21 cellular contexts compared by ENCODE assay signal in the genomic region with DNA sequence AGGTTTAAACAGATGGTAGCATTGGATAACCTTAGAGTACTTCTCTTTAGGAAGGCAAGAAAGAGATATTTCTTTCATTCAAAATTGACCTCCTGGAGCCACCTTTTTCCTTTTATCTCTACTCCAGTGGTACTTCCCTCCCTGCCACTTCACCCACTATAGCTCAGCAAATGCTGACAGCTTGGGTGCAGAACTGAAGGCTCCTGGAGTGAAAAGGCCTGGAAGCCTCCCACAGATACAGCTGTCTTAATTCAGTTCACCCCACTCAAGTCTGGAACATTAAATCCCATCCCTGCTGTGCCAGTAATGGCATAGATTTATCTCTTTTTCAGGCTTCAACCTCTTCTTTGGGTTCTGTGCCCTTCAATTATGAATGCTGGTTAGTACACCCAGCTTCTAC.
"Had no signal": no experiment of that assay in that cellular context is flagged by ENCODE, and none has a peak within 500 bp of the region (broad histone marks: within the 10 kb centered on the region; RNA-seq: fewer than 3 reads in every experiment).

No MANE protein-coding gene starts in this region.

- H3K4me1 ChIP-seq: heart right ventricle, parathyroid adenoma, prostate gland, right lobe of liver, tibial nerve, upper lobe of right lung had no signal

- H3K27ac Mint-ChIP-seq: naive thymus-derived CD8-positive, alpha-beta T cell; stimulated activated effector memory CD8-positive, alpha-beta T cell treated with anti-CD3 and anti-CD28 coated beads, Interleukin-12 subunit alpha, Interleukin-12 subunit beta, amount 100 ng/mL, for 72 hours had no signal

- H3K9me3 Mint-ChIP-seq: naive thymus-derived CD8-positive, alpha-beta T cell; stimulated activated effector memory CD8-positive, alpha-beta T cell treated with anti-CD3 and anti-CD28 coated beads, Interleukin-12 subunit alpha, Interleukin-12 subunit beta, amount 100 ng/mL, for 72 hours had no signal

- H3K4me3 ChIP-seq: dorsolateral prefrontal cortex, heart right ventricle, mucosa of descending colon, prostate gland, right lobe of liver, tibial nerve, upper lobe of right lung had no signal

- DNase-seq: cortex of kidney; effector memory CD4-positive, alpha-beta T cell; heart right ventricle; islet precursor cell; mammary epithelial cell; mucosa of descending colon; naive thymus-derived CD8-positive, alpha-beta T cell; retina; right lobe of liver; stimulated activated CD4-positive, alpha-beta T cell treated with anti-CD3 and anti-CD28 coated beads, Interleukin-4, amount 100 ng/mL, for 1 hour; stimulated activated CD8-positive, alpha-beta memory T cell treated with anti-CD3 and anti-CD28 coated beads, Interleukin-4, amount 100 ng/mL, for 48 hours; stimulated activated naive CD8-positive, alpha-beta T cell treated with anti-CD3 and anti-CD28 coated beads, Interleukin-15, Interleukin-2, amounts not matched to agents 100 U/mL and 50 U/mL, for 24 hours; upper lobe of right lung had no signal

- H2AFZ ChIP-seq: parathyroid adenoma had no signal

- H3K27ac ChIP-seq: heart right ventricle, parathyroid adenoma, prostate gland, right lobe of liver, tibial nerve, upper lobe of right lung had no signal

- H3K4me1 Mint-ChIP-seq: naive thymus-derived CD8-positive, alpha-beta T cell; stimulated activated effector memory CD8-positive, alpha-beta T cell treated with anti-CD3 and anti-CD28 coated beads, Interleukin-12 subunit alpha, Interleukin-12 subunit beta, amount 100 ng/mL, for 72 hours had no signal

- H3K9me3 ChIP-seq: heart right ventricle, mucosa of descending colon, prostate gland, right lobe of liver, tibial nerve, upper lobe of right lung had no signal

- ATAC-seq: esophagus mucosa; heart right ventricle; left lobe of liver; mucosa of descending colon; naive thymus-derived CD8-positive, alpha-beta T cell; right lobe of liver; stimulated activated naive CD8-positive, alpha-beta T cell treated with anti-CD3 and anti-CD28 coated beads, Interleukin-15, Interleukin-2, amounts not matched to agents 100 U/mL and 50 U/mL, for 24 hours; upper lobe of right lung had no signal

- H3K36me3 ChIP-seq: heart right ventricle, prostate gland, right lobe of liver, tibial nerve, upper lobe of right lung had no signal

- H3K27me3 ChIP-seq: dorsolateral prefrontal cortex, heart right ventricle, right lobe of liver, tibial nerve, upper lobe of right lung had no signal

- H3K36me3 Mint-ChIP-seq: naive thymus-derived CD8-positive, alpha-beta T cell; stimulated activated effector memory CD8-positive, alpha-beta T cell treated with anti-CD3 and anti-CD28 coated beads, Interleukin-12 subunit alpha, Interleukin-12 subunit beta, amount 100 ng/mL, for 72 hours had no signal

- H3K4me3 Mint-ChIP-seq: naive thymus-derived CD8-positive, alpha-beta T cell; neural crest cell; stimulated activated effector memory CD8-positive, alpha-beta T cell treated with anti-CD3 and anti-CD28 coated beads, Interleukin-12 subunit alpha, Interleukin-12 subunit beta, amount 100 ng/mL, for 72 hours had no signal
